In genomic region chr19:3572855-3573161, GRCh38 we compare ENCODE assay signal across 1 cellular context.
TF ChIP-seq lines count a peak whose summit lies in the region.

Gene HMG20B, plus strand, starts transcription at chr19:3572944. Its CDS starts 366 bp downstream, at chr19:3573310.

TF ChIP-seq in SK-N-SH, 30 proteins besides CTCF, POLR2A, EP300 and RAD21 (continued from another document):
- TF ChIP-seq MAX (IDR thresholded peaks at IDR 0.05; ENCODE audit: low read depth) (no peak), POLR2AphosphoS5 (IDR thresholded peaks at IDR 0.05; ENCODE audit: low read depth, low read length) (0 out of 2 replicates have a peak, but pooled peaks have one; percentile 32)
